ENCODE assay signal across 23 cellular contexts in the genomic region with DNA sequence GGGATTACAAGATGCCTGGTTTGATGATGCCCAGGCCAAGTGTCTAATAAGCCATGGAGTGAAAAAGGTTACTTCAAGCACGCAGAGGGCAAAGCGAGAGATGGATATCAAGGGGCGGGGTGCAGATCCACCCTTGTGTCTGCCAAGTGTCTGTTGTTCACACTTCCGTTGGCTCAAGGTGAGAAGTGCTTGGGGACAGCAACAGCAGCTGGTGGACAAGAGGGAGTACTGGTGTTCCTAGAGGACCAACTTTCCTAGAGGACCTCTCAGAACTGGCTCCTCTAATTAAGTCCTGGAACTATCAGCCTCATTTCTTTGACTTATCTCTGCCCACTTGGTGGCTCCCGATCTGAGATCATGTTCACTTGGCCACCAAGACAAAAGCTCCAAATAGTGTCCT.
"Had no signal": no experiment of that assay in that cellular context is flagged by ENCODE, and none has a peak within 500 bp of the region (broad histone marks: within the 10 kb centered on the region; RNA-seq: fewer than 3 reads in every experiment).

No MANE protein-coding gene starts in this region.

- H3K27me3 ChIP-seq: colonic mucosa, foreskin keratinocyte, sigmoid colon, testis, tibial nerve, upper lobe of right lung, vagina had no signal

- H3K36me3 ChIP-seq: colonic mucosa, sigmoid colon, tibial nerve, upper lobe of right lung, vagina had no signal

- H3K27me3 Mint-ChIP-seq: naive B cell; stimulated activated naive B cell treated with anti-CD40 and anti-IgM and Interleukin-4, amounts not matched to agents 10 μg/mL and 1 μg/mL and 100 μg/mL, for 72 hours; stimulated activated naive CD8-positive, alpha-beta T cell treated with anti-CD3 and anti-CD28 coated beads, Interleukin-15, amount 100 ng/mL, for 72 hours had no signal

- H3K27ac Mint-ChIP-seq: nephron progenitor cell; stimulated activated naive B cell treated with anti-CD40 and anti-IgM and Interleukin-4, amounts not matched to agents 10 μg/mL and 1 μg/mL and 100 μg/mL, for 72 hours; stimulated activated naive CD8-positive, alpha-beta T cell treated with anti-CD3 and anti-CD28 coated beads, Interleukin-15, amount 100 ng/mL, for 72 hours had no signal

- H3K4me3 Mint-ChIP-seq: nephron progenitor cell; stimulated activated naive B cell treated with anti-CD40 and anti-IgM and Interleukin-4, amounts not matched to agents 10 μg/mL and 1 μg/mL and 100 μg/mL, for 72 hours; stimulated activated naive CD8-positive, alpha-beta T cell treated with anti-CD3 and anti-CD28 coated beads, Interleukin-15, amount 100 ng/mL, for 72 hours had no signal

- FAIRE-seq: endothelial cell of umbilical vein had no signal

- H3K9me3 ChIP-seq: colonic mucosa, sigmoid colon, testis, tibial nerve, upper lobe of right lung, vagina had no signal

- H3K4me3 ChIP-seq: colonic mucosa, lung, sigmoid colon, skin epidermis, testis, tibial nerve, upper lobe of right lung, vagina had no signal

- DNase-seq: colonic mucosa; dermis blood vessel endothelial cell; erythroblast; foreskin keratinocyte; hypothalamus; left ventricle myocardium superior; mesenchymal stem cell; midbrain; naive B cell; nephron progenitor cell; posterior cingulate gyrus; sigmoid colon; stimulated activated CD4-positive, alpha-beta T cell treated with anti-CD3 and anti-CD28 coated beads, Interleukin-2, amount 100 ng/mL, for 24 hours; stimulated activated CD4-positive, alpha-beta T cell treated with anti-CD3 and anti-CD28 coated beads, Interleukin-4, amount 100 ng/mL, for 4 hours; stimulated activated naive B cell treated with anti-CD40 and anti-IgM and Interleukin-4, amounts not matched to agents 10 μg/mL and 1 μg/mL and 100 μg/mL, for 72 hours; stimulated activated naive CD8-positive, alpha-beta T cell treated with anti-CD3 and anti-CD28 coated beads, Interleukin-15, amount 100 ng/mL, for 72 hours; testis; upper lobe of right lung had no signal

- H3K4me1 Mint-ChIP-seq: nephron progenitor cell had no signal

- H3K36me3 Mint-ChIP-seq: naive B cell; stimulated activated naive B cell treated with anti-CD40 and anti-IgM and Interleukin-4, amounts not matched to agents 10 μg/mL and 1 μg/mL and 100 μg/mL, for 72 hours had no signal

- H3K9me3 Mint-ChIP-seq: naive B cell; nephron progenitor cell; stimulated activated naive B cell treated with anti-CD40 and anti-IgM and Interleukin-4, amounts not matched to agents 10 μg/mL and 1 μg/mL and 100 μg/mL, for 72 hours; stimulated activated naive CD8-positive, alpha-beta T cell treated with anti-CD3 and anti-CD28 coated beads, Interleukin-15, amount 100 ng/mL, for 72 hours had no signal

- H3K4me1 ChIP-seq: colonic mucosa, foreskin keratinocyte, testis, upper lobe of right lung, vagina had no signal

- ATAC-seq: foreskin keratinocyte; left ventricle myocardium superior; stimulated activated naive CD8-positive, alpha-beta T cell treated with anti-CD3 and anti-CD28 coated beads, Interleukin-15, amount 100 ng/mL, for 72 hours had no signal
